1 cellular context compared by ENCODE assay signal in the genomic region with DNA sequence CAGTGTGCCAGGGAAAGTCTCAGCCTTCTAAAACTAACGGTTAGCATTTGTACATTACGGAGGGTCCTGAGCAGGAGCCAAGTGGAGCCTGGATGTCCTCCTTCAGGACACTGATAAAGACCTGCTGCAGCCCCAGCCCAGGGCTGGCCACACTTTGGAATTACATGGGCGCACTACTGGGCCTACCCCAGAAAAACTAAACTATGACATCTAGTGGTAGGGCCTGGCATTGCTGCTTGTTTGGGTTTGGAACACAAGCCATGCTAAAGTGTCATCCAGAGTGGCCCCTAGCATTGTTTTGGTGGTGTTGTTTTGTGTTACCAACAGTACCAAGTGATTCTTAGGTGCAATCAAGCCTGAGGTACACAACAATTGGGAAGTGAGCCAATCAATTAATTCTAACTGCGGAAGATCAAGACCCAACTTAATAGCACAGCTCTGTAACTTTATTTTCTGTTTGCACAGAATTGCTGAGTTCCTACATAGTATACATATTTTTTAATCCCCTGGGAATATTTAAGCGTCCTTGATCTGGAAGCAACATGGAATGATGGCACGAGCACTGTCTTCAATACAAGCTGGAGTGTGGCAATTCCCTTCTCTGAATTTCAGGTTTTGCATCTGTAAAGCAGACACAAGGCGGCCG.
TF ChIP-seq lines count a peak whose summit lies in the region.

No MANE protein-coding gene starts in this region.

TF ChIP-seq in HepG2, 621 proteins besides CTCF, POLR2A, EP300 and RAD21 (continued from another document and continues in another):
- TF ChIP-seq, protein P1, sequence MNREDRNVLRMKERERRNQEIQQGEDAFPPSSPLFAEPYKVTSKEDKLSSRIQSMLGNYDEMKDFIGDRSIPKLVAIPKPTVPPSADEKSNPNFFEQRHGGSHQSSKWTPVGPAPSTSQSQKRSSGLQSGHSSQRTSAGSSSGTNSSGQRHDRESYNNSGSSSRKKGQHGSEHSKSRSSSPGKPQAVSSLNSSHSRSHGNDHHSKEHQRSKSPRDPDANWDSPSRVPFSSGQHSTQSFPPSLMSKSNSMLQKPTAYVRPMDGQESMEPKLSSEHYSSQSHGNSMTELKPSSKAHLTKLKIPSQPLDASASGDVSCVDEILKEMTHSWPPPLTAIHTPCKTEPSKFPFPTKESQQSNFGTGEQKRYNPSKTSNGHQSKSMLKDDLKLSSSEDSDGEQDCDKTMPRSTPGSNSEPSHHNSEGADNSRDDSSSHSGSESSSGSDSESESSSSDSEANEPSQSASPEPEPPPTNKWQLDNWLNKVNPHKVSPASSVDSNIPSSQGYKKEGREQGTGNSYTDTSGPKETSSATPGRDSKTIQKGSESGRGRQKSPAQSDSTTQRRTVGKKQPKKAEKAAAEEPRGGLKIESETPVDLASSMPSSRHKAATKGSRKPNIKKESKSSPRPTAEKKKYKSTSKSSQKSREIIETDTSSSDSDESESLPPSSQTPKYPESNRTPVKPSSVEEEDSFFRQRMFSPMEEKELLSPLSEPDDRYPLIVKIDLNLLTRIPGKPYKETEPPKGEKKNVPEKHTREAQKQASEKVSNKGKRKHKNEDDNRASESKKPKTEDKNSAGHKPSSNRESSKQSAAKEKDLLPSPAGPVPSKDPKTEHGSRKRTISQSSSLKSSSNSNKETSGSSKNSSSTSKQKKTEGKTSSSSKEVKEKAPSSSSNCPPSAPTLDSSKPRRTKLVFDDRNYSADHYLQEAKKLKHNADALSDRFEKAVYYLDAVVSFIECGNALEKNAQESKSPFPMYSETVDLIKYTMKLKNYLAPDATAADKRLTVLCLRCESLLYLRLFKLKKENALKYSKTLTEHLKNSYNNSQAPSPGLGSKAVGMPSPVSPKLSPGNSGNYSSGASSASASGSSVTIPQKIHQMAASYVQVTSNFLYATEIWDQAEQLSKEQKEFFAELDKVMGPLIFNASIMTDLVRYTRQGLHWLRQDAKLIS (CRISPR knock-in tag; IDR thresholded peaks at IDR 0.05) = no peak
- TF ChIP-seq ZNF441 (CRISPR knock-in tag; IDR thresholded peaks at IDR 0.05; ENCODE audit: borderline replicate concordance) (no peak), MED8 (CRISPR knock-in tag; IDR thresholded peaks at IDR 0.05; ENCODE audit: insufficient replicate concordance) (no peak), SMAD9 (CRISPR knock-in tag; IDR thresholded peaks at IDR 0.05) (no peak), ZNF883 (CRISPR knock-in tag; IDR thresholded peaks at IDR 0.05; ENCODE audit: not compliant biosample characterization) (no peak), ZFY (CRISPR knock-in tag; IDR thresholded peaks at IDR 0.05) (peak; percentile 28; the same call in 1 of the 2 replicates), ZNF468 (CRISPR knock-in tag; IDR thresholded peaks at IDR 0.05) (no peak), ARID2 (CRISPR knock-in tag; IDR thresholded peaks at IDR 0.05; ENCODE audit: borderline replicate concordance) (no peak), PHF8 (CRISPR knock-in tag; IDR thresholded peaks at IDR 0.05) (no peak), FOSL1 (CRISPR knock-in tag; IDR thresholded peaks at IDR 0.05; ENCODE audit: borderline replicate concordance) (no peak), IKZF4 (CRISPR knock-in tag; IDR thresholded peaks at IDR 0.05; ENCODE audit: borderline replicate concordance, low read depth, not compliant biosample characterization) (no peak), ZSCAN22 (CRISPR knock-in tag; IDR thresholded peaks at IDR 0.05) (no peak), MAFF (IDR thresholded peaks at IDR 0.05; ENCODE audit: low read depth, low read length) (no peak), ZNF44 (CRISPR knock-in tag; IDR thresholded peaks at IDR 0.05) (no peak), FOXJ3 (CRISPR knock-in tag; IDR thresholded peaks at IDR 0.05; ENCODE audit: borderline replicate concordance) (no peak), ZNF484 (CRISPR knock-in tag; IDR thresholded peaks at IDR 0.05; ENCODE audit: borderline replicate concordance, low read depth) (no peak), NAIF1 (CRISPR knock-in tag; IDR thresholded peaks at IDR 0.05; ENCODE audit: borderline replicate concordance) (no peak), MAFG (CRISPR knock-in tag; IDR thresholded peaks at IDR 0.05) (no peak), KLF13 (CRISPR knock-in tag; IDR thresholded peaks at IDR 0.05) (no peak), NKX3-1 (CRISPR knock-in tag; IDR thresholded peaks at IDR 0.05) (no peak), ZKSCAN8 (CRISPR knock-in tag; IDR thresholded peaks at IDR 0.05; ENCODE audit: borderline replicate concordance) (0 out of 2 replicates have a peak, but pooled peaks have one; percentile 20), KDM1A (CRISPR knock-in tag; IDR thresholded peaks at IDR 0.05) (0 out of 2 replicates have a peak, but pooled peaks have one; percentile 8), TP53 (CRISPR knock-in tag; conservative IDR thresholded peaks at IDR 0.05) (no peak), ZNF556 (CRISPR knock-in tag; IDR thresholded peaks at IDR 0.05; ENCODE audit: borderline replicate concordance) (no peak), ZNF30 (CRISPR knock-in tag; IDR thresholded peaks at IDR 0.05) (no peak), ATF1 (CRISPR knock-in tag; IDR thresholded peaks at IDR 0.05) (no peak), ZNF3 (CRISPR knock-in tag; IDR thresholded peaks at IDR 0.05) (no peak), RFX5 (IDR thresholded peaks at IDR 0.05; ENCODE audit: low read depth, low read length) (0 out of 2 replicates have a peak, but pooled peaks have one; percentile 13), IKZF1 (IDR thresholded peaks at IDR 0.05) (no peak), ZNF33A (CRISPR knock-in tag; IDR thresholded peaks at IDR 0.05; ENCODE audit: borderline replicate concordance) (no peak), ZFP1 (CRISPR knock-in tag; IDR thresholded peaks at IDR 0.05) (no peak), ELF1 (CRISPR knock-in tag; IDR thresholded peaks at IDR 0.05) (no peak), ARHGAP35 (CRISPR knock-in tag; IDR thresholded peaks at IDR 0.05; ENCODE audit: borderline replicate concordance) (no peak), GABPA (IDR thresholded peaks at IDR 0.05; ENCODE audit: low read depth, low read length) (no peak), GABPA (CRISPR knock-in tag; IDR thresholded peaks at IDR 0.05; ENCODE audit: low read depth) (no peak), SOX6 (IDR thresholded peaks at IDR 0.05) (no peak), SOX6 (CRISPR knock-in tag; IDR thresholded peaks at IDR 0.05) (peak; percentile 55), ZNF749 (CRISPR knock-in tag; IDR thresholded peaks at IDR 0.05; ENCODE audit: borderline replicate concordance) (no peak), STAG1 (CRISPR knock-in tag; IDR thresholded peaks at IDR 0.05) (peak; percentile 98), CEBPB (IDR thresholded peaks at IDR 0.05; ENCODE audit: borderline replicate concordance, low read depth, low read length) (no peak)
- TF ChIP-seq, protein P2, sequence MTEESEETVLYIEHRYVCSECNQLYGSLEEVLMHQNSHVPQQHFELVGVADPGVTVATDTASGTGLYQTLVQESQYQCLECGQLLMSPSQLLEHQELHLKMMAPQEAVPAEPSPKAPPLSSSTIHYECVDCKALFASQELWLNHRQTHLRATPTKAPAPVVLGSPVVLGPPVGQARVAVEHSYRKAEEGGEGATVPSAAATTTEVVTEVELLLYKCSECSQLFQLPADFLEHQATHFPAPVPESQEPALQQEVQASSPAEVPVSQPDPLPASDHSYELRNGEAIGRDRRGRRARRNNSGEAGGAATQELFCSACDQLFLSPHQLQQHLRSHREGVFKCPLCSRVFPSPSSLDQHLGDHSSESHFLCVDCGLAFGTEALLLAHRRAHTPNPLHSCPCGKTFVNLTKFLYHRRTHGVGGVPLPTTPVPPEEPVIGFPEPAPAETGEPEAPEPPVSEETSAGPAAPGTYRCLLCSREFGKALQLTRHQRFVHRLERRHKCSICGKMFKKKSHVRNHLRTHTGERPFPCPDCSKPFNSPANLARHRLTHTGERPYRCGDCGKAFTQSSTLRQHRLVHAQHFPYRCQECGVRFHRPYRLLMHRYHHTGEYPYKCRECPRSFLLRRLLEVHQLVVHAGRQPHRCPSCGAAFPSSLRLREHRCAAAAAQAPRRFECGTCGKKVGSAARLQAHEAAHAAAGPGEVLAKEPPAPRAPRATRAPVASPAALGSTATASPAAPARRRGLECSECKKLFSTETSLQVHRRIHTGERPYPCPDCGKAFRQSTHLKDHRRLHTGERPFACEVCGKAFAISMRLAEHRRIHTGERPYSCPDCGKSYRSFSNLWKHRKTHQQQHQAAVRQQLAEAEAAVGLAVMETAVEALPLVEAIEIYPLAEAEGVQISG (CRISPR knock-in tag; IDR thresholded peaks at IDR 0.05) = no peak
- TF ChIP-seq, protein P3, sequence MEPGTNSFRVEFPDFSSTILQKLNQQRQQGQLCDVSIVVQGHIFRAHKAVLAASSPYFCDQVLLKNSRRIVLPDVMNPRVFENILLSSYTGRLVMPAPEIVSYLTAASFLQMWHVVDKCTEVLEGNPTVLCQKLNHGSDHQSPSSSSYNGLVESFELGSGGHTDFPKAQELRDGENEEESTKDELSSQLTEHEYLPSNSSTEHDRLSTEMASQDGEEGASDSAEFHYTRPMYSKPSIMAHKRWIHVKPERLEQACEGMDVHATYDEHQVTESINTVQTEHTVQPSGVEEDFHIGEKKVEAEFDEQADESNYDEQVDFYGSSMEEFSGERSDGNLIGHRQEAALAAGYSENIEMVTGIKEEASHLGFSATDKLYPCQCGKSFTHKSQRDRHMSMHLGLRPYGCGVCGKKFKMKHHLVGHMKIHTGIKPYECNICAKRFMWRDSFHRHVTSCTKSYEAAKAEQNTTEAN (CRISPR knock-in tag; conservative IDR thresholded peaks at IDR 0.05) = no peak
- TF ChIP-seq, protein P4, sequence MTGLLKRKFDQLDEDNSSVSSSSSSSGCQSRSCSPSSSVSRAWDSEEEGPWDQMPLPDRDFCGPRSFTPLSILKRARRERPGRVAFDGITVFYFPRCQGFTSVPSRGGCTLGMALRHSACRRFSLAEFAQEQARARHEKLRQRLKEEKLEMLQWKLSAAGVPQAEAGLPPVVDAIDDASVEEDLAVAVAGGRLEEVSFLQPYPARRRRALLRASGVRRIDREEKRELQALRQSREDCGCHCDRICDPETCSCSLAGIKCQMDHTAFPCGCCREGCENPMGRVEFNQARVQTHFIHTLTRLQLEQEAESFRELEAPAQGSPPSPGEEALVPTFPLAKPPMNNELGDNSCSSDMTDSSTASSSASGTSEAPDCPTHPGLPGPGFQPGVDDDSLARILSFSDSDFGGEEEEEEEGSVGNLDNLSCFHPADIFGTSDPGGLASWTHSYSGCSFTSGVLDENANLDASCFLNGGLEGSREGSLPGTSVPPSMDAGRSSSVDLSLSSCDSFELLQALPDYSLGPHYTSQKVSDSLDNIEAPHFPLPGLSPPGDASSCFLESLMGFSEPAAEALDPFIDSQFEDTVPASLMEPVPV (CRISPR knock-in tag; IDR thresholded peaks at IDR 0.05) = no peak
- TF ChIP-seq, protein P5, sequence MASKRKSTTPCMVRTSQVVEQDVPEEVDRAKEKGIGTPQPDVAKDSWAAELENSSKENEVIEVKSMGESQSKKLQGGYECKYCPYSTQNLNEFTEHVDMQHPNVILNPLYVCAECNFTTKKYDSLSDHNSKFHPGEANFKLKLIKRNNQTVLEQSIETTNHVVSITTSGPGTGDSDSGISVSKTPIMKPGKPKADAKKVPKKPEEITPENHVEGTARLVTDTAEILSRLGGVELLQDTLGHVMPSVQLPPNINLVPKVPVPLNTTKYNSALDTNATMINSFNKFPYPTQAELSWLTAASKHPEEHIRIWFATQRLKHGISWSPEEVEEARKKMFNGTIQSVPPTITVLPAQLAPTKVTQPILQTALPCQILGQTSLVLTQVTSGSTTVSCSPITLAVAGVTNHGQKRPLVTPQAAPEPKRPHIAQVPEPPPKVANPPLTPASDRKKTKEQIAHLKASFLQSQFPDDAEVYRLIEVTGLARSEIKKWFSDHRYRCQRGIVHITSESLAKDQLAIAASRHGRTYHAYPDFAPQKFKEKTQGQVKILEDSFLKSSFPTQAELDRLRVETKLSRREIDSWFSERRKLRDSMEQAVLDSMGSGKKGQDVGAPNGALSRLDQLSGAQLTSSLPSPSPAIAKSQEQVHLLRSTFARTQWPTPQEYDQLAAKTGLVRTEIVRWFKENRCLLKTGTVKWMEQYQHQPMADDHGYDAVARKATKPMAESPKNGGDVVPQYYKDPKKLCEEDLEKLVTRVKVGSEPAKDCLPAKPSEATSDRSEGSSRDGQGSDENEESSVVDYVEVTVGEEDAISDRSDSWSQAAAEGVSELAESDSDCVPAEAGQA (IDR thresholded peaks at IDR 0.05; ENCODE audit: low read depth) = no peak
- TF ChIP-seq, protein P5 (CRISPR knock-in tag; IDR thresholded peaks at IDR 0.05; ENCODE audit: borderline replicate concordance) = no peak
- TF ChIP-seq, protein P6, sequence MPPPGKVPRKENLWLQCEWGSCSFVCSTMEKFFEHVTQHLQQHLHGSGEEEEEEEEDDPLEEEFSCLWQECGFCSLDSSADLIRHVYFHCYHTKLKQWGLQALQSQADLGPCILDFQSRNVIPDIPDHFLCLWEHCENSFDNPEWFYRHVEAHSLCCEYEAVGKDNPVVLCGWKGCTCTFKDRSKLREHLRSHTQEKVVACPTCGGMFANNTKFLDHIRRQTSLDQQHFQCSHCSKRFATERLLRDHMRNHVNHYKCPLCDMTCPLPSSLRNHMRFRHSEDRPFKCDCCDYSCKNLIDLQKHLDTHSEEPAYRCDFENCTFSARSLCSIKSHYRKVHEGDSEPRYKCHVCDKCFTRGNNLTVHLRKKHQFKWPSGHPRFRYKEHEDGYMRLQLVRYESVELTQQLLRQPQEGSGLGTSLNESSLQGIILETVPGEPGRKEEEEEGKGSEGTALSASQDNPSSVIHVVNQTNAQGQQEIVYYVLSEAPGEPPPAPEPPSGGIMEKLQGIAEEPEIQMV (CRISPR knock-in tag; IDR thresholded peaks at IDR 0.05; ENCODE audit: low read depth) = 0 out of 2 replicates have a peak, but pooled peaks have one; percentile 24
